In the genomic region with DNA sequence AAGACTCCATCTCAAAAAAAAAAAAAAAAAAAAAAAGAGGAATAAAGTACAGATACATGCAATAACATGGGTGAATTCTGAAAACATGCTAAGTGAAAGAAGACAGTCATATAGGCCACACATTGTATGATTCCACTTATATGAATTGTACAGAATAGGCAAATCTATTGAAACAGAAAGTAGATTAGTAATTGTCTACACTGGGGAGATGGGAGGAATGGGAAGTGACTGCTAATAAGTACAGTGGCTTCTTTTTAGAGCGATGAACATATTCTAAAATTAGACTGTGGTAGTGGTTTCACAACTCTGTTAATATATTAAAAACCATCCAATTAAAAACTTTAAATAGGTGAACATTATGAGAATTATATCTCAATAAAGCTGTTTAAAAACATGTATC, we compare ENCODE assay signal across 16 cellular contexts.
DNase-seq lines count a peak whose midpoint lies in the region; ATAC-seq and TF ChIP-seq lines count a peak whose summit lies in the region.
"Had no signal": no experiment of that assay in that cellular context is flagged by ENCODE, and none has a peak within 500 bp of the region (broad histone marks: within the 10 kb centered on the region; RNA-seq: fewer than 3 reads in every experiment).

No MANE protein-coding gene starts in this region.

- H3K4me3 ChIP-seq in MM.1S (ENCODE audit: low read length) (no peak overlapping the region), osteoblast (ENCODE audit: insufficient read depth, low read length) (no peak overlapping the region)
- H3K4me3 ChIP-seq: PC-9 had no signal

- H3K27me3 Mint-ChIP-seq in osteocyte (ENCODE audit: unreplicated experiment), result no peaks in the 10 kb centered on the region

- H3K9me3 Mint-ChIP-seq in osteocyte (ENCODE audit: unreplicated experiment), result no peaks in the 10 kb centered on the region

- H3K36me3 ChIP-seq in MM.1S (replicated peaks; ENCODE audit: insufficient read depth, low read length) (no peaks in the 10 kb centered on the region), osteoblast (ENCODE audit: insufficient read depth, low read length) (no peaks in the 10 kb centered on the region)

- H3K4me2 ChIP-seq in MM.1S (ENCODE audit: low read depth, low read length) (no peak overlapping the region), osteoblast (ENCODE audit: insufficient read depth, low read length) (peak overlapping the region; percentile 59)
- H3K4me2 ChIP-seq: PC-9 had no signal

- peaks cover 22% of the 10 kb centered on the region for H3K4me1 Mint-ChIP-seq in osteocyte (ENCODE audit: unreplicated experiment)

- no peak overlapping the region for H3K4me3 Mint-ChIP-seq in osteocyte (ENCODE audit: unreplicated experiment)

- no peaks in the 10 kb centered on the region for H3K79me2 ChIP-seq in MM.1S (ENCODE audit: low read length)
- no peaks in the 10 kb centered on the region for H3K79me2 ChIP-seq in osteoblast (ENCODE audit: insufficient read depth, low read length)

- H4K20me1 ChIP-seq in MM.1S (ENCODE audit: insufficient read depth, low read length) (no peaks in the 10 kb centered on the region), osteoblast (ENCODE audit: insufficient read depth, low read length) (no peaks in the 10 kb centered on the region)

- POLR2A ChIA-PET in GM10248 (lab: Yijun Ruan, JAX), result no interaction called here

- H3K4me1 ChIP-seq in MM.1S (ENCODE audit: low read length), result 0 out of 2 replicates have a peak, but pooled peaks cover 4% of the 10 kb centered on the region
- H3K4me1 ChIP-seq in osteoblast (ENCODE audit: insufficient read depth, low read length), result peaks cover 32% of the 10 kb centered on the region
- H3K4me1 ChIP-seq: foreskin keratinocyte had no signal

- H3K36me3 Mint-ChIP-seq in osteocyte (ENCODE audit: unreplicated experiment), result no peaks in the 10 kb centered on the region

- DNase-seq in MM.1S, result peak; percentile 23
- no peak for DNase-seq in osteoblast (ENCODE audit: insufficient read length, low spot score, missing footprints)
- no peak for DNase-seq in islet precursor cell
- DNase-seq in GM10248 (ENCODE audit: extremely low spot score), result no peak
- no peak for DNase-seq in GM13977 (ENCODE audit: low spot score)
- DNase-seq in osteocyte (ENCODE audit: extremely low spot score, unreplicated experiment), result no peak
- DNase-seq: activated CD4-positive, alpha-beta T cell treated with anti-CD3 and anti-CD28 coated beads for 1 hour; activated T-cell treated with anti-CD3 and anti-CD28 coated beads, Interleukin-2, amount 50 U/mL, for 48 hours; DMS79; midbrain; NCI-H1048; PC-9; stimulated activated CD4-positive, alpha-beta T cell treated with anti-CD3 and anti-CD28 coated beads, Interleukin-2, amount 100 ng/mL, for 48 hours had no signal

- H3K27ac Mint-ChIP-seq in osteocyte (ENCODE audit: unreplicated experiment), result no peak overlapping the region

- no peaks in the 10 kb centered on the region for H3K9me2 ChIP-seq in MM.1S (replicated peaks; ENCODE audit: insufficient read depth, low read length)

- no peaks in the 10 kb centered on the region for H3K9me3 ChIP-seq in MM.1S (replicated peaks; ENCODE audit: insufficient read depth, low read length)
- H3K9me3 ChIP-seq in osteoblast (ENCODE audit: low read depth, low read length), result no peaks in the 10 kb centered on the region

- H2AFZ ChIP-seq in MM.1S (ENCODE audit: low read length) (no peak overlapping the region), osteoblast (ENCODE audit: low read length) (no peak overlapping the region)
- H2AFZ ChIP-seq: PC-9 had no signal

- CTCF ChIA-PET in GM10248 (lab: Yijun Ruan, JAX), result no interaction called here

- H3K27me3 ChIP-seq in MM.1S (replicated peaks; ENCODE audit: insufficient read depth, low read length) (no peaks in the 10 kb centered on the region), osteoblast (ENCODE audit: insufficient read depth, low read length) (no peaks in the 10 kb centered on the region)
- H3K27me3 ChIP-seq: foreskin keratinocyte had no signal

- no peaks in the 10 kb centered on the region for H3F3A ChIP-seq in MM.1S (ENCODE audit: insufficient read depth, low read length)

- no peak for TF ChIP-seq CTCF in MM.1S (IDR thresholded peaks at IDR 0.05; ENCODE audit: low read length)
- TF ChIP-seq CTCF in osteoblast (IDR thresholded peaks at IDR 0.05; ENCODE audit: extremely low read depth, low read depth, low read length), result no peak
- TF ChIP-seq CTCF in GM10248 (IDR thresholded peaks at IDR 0.05; ENCODE audit: control extremely low read depth, extremely low read depth, low read depth, missing control alignments), result no peak
- no peak for TF ChIP-seq CTCF in GM13977 (IDR thresholded peaks at IDR 0.05; ENCODE audit: extremely low read depth, insufficient read depth, missing control alignments)
- TF ChIP-seq CTCF in osteocyte (IDR thresholded peaks at IDR 0.05), result no peak

- H3K27ac ChIP-seq in MM.1S (ENCODE audit: low read length) (no peak overlapping the region), osteoblast (ENCODE audit: low read depth, low read length) (peak overlapping the region; percentile 87)
- H3K27ac ChIP-seq: foreskin keratinocyte, PC-9 had no signal

- in situ Hi-C loops in GM13977 (cut with MboI; ENCODE audit: low pct_unique_long_range_greater_than_20kb, low sequenced_read_pairs, unreplicated experiment), result no loop called here

- no peak overlapping the region for H3K9ac ChIP-seq in MM.1S (ENCODE audit: low read length)

- ATAC-seq in GM18499 (IDR thresholded peaks at IDR 0.05; ENCODE audit: insufficient read depth, unreplicated experiment) (peak; percentile 48), GM21717 (IDR thresholded peaks at IDR 0.05; ENCODE audit: unreplicated experiment) (peak; percentile 60)
